ENCODE assay signal across 25 cellular contexts in genomic region chr1:161932668-161933067, GRCh38.
DNase-seq lines count a peak whose midpoint lies in the region; ATAC-seq and TF ChIP-seq lines count a peak whose summit lies in the region.
"Had no signal": no experiment of that assay in that cellular context is flagged by ENCODE, and none has a peak within 500 bp of the region (broad histone marks: within the 10 kb centered on the region; RNA-seq: fewer than 3 reads in every experiment).

No MANE protein-coding gene starts in this region.

- H3K27me3 Mint-ChIP-seq in CD8-positive, alpha-beta memory T cell = no peaks in the 10 kb centered on the region
- no peaks in the 10 kb centered on the region for H3K27me3 Mint-ChIP-seq in activated CD8-positive, alpha-beta T cell treated with anti-CD3 and anti-CD28 coated beads, Interleukin-2, amount 10 ng/mL, durations not matched to agents 7 days and 5 days (ENCODE audit: low read depth)
- no peaks in the 10 kb centered on the region for H3K27me3 Mint-ChIP-seq in activated T-helper 17 cell treated with anti-CD3 and anti-CD28 coated beads, Interleukin-2, amount 50 U/mL, for 72 hours
- H3K27me3 Mint-ChIP-seq: activated CD4-positive, alpha-beta memory T cell treated with anti-CD3 and anti-CD28 coated beads, Interleukin-2, amount 10 ng/mL, durations not matched to agents 7 days and 5 days; activated naive CD8-positive, alpha-beta T cell treated with anti-CD3 and anti-CD28 coated beads, Interleukin-2, amount 10 ng/mL, durations not matched to agents 7 days and 5 days; stimulated activated memory B cell treated with anti-CD40 and anti-IgM and Interleukin-4, amounts not matched to agents 10 μg/mL and 1 μg/mL and 100 μg/mL, for 72 hours had no signal

- no peak overlapping the region for H3K4me3 Mint-ChIP-seq in CD8-positive, alpha-beta memory T cell
- H3K4me3 Mint-ChIP-seq in activated CD8-positive, alpha-beta T cell treated with anti-CD3 and anti-CD28 coated beads, Interleukin-2, amount 10 ng/mL, durations not matched to agents 7 days and 5 days = no peak overlapping the region
- H3K4me3 Mint-ChIP-seq in activated T-helper 17 cell treated with anti-CD3 and anti-CD28 coated beads, Interleukin-2, amount 50 U/mL, for 72 hours = no peak overlapping the region
- H3K4me3 Mint-ChIP-seq: activated CD4-positive, alpha-beta memory T cell treated with anti-CD3 and anti-CD28 coated beads, Interleukin-2, amount 10 ng/mL, durations not matched to agents 7 days and 5 days; activated naive CD8-positive, alpha-beta T cell treated with anti-CD3 and anti-CD28 coated beads, Interleukin-2, amount 10 ng/mL, durations not matched to agents 7 days and 5 days; natural killer cell; stimulated activated memory B cell treated with anti-CD40 and anti-IgM and Interleukin-4, amounts not matched to agents 10 μg/mL and 1 μg/mL and 100 μg/mL, for 72 hours; WTC11 had no signal

- H3K27ac ChIP-seq in CD8-positive, alpha-beta memory T cell (ENCODE audit: low read depth, low read length) = no peak overlapping the region
- no peak overlapping the region for H3K27ac ChIP-seq in heart right ventricle
- H3K27ac ChIP-seq in sigmoid colon = no peak overlapping the region
- H3K27ac ChIP-seq: brain microvascular endothelial cell, foreskin keratinocyte, pancreas, Peyer's patch, SK-N-MC, thoracic aorta had no signal

- peak overlapping the region in 6 of 8 donors; percentile 2 to 52 (median 46) for H3K27ac Mint-ChIP-seq in CD8-positive, alpha-beta memory T cell
- peak overlapping the region; percentile 17 for H3K27ac Mint-ChIP-seq in activated CD8-positive, alpha-beta T cell treated with anti-CD3 and anti-CD28 coated beads, Interleukin-2, amount 10 ng/mL, durations not matched to agents 7 days and 5 days
- no peak overlapping the region for H3K27ac Mint-ChIP-seq in activated T-helper 17 cell treated with anti-CD3 and anti-CD28 coated beads, Interleukin-2, amount 50 U/mL, for 72 hours
- H3K27ac Mint-ChIP-seq: activated CD4-positive, alpha-beta memory T cell treated with anti-CD3 and anti-CD28 coated beads, Interleukin-2, amount 10 ng/mL, durations not matched to agents 7 days and 5 days; natural killer cell; stimulated activated memory B cell treated with anti-CD40 and anti-IgM and Interleukin-4, amounts not matched to agents 10 μg/mL and 1 μg/mL and 100 μg/mL, for 72 hours; WTC11 had no signal

- TF ChIP-seq EP300 in sigmoid colon (IDR thresholded peaks at IDR 0.05) = no peak

- 63 to 67% methylated on average over 2 of the region's 2 CpGs for WGBS in heart right ventricle, 2 donors
- 82 to 85% methylated on average over 2 of the region's 2 CpGs for WGBS in sigmoid colon, 2 donors

- intact Hi-C loops in heart right ventricle (cut with DNase I) (no loop called here), sigmoid colon (cut with DNase I) (no loop called here)

- no peaks in the 10 kb centered on the region for H3K36me3 ChIP-seq in CD8-positive, alpha-beta memory T cell (ENCODE audit: insufficient read depth, low read length)
- peaks cover 0 to 12% (median 0%) of the 10 kb centered on the region in 9 donors for H3K36me3 ChIP-seq in heart right ventricle
- no peaks in the 10 kb centered on the region for H3K36me3 ChIP-seq in sigmoid colon
- no peaks in the 10 kb centered on the region for H3K36me3 ChIP-seq in H7 (replicated peaks; ENCODE audit: control insufficient read depth, insufficient read depth, low read length)
- H3K36me3 ChIP-seq: brain microvascular endothelial cell, Peyer's patch, thoracic aorta had no signal

- ATAC-seq in activated CD8-positive, alpha-beta T cell treated with anti-CD3 and anti-CD28 coated beads, Interleukin-2, amount 10 ng/mL, durations not matched to agents 7 days and 5 days = no peak
- ATAC-seq in heart right ventricle = peak in 6 of 8 donors; percentile 25 to 47 (median 40)
- ATAC-seq in activated T-helper 17 cell treated with anti-CD3 and anti-CD28 coated beads, Interleukin-2, amount 50 U/mL, for 72 hours (replicated peaks) = no peak
- ATAC-seq: foreskin keratinocyte; natural killer cell; stimulated activated memory B cell treated with anti-CD40 and anti-IgM and Interleukin-4, amounts not matched to agents 10 μg/mL and 1 μg/mL and 100 μg/mL, for 72 hours; WTC11 had no signal

- no peaks in the 10 kb centered on the region for H3K27me3 ChIP-seq in CD8-positive, alpha-beta memory T cell (ENCODE audit: insufficient read depth, low read length, poor library complexity, severe bottlenecking)
- H3K27me3 ChIP-seq in heart right ventricle = no peaks in the 10 kb centered on the region
- no peaks in the 10 kb centered on the region for H3K27me3 ChIP-seq in sigmoid colon
- no peaks in the 10 kb centered on the region for H3K27me3 ChIP-seq in H7 (ENCODE audit: control insufficient read depth, insufficient read depth, low read length)
- H3K27me3 ChIP-seq: brain microvascular endothelial cell, foreskin keratinocyte, pancreas, Peyer's patch had no signal

- POLR2A ChIA-PET in CD8-positive, alpha-beta memory T cell (lab: Charles Lee) = no interaction called here
- POLR2A ChIA-PET in activated CD8-positive, alpha-beta T cell treated with anti-CD3 and anti-CD28 coated beads, Interleukin-2, amount 10 ng/mL, durations not matched to agents 7 days and 5 days (lab: Charles Lee) = no interaction called here

- H3K9me3 ChIP-seq in CD8-positive, alpha-beta memory T cell (ENCODE audit: low read length) = no peaks in the 10 kb centered on the region
- H3K9me3 ChIP-seq in heart right ventricle (no peaks in the 10 kb centered on the region), sigmoid colon (no peaks in the 10 kb centered on the region)
- H3K9me3 ChIP-seq: Caco-2, pancreas, Peyer's patch, thoracic aorta had no signal

- no peak for DNase-seq in CD8-positive, alpha-beta memory T cell
- no peak for DNase-seq in activated CD8-positive, alpha-beta T cell treated with anti-CD3 and anti-CD28 coated beads, Interleukin-2, amount 10 ng/mL, durations not matched to agents 7 days and 5 days
- DNase-seq in heart right ventricle (peak; percentile 9 to 12), sigmoid colon (peak; percentile 59), NCI-H1436 treated with DMSO at 0.1 percent for 48 hours (lab: John Stamatoyannopoulos, UW) (no peak), H7 (no peak)
- DNase-seq: activated CD4-positive, alpha-beta memory T cell treated with anti-CD3 and anti-CD28 coated beads, Interleukin-2, amount 10 ng/mL, durations not matched to agents 7 days and 5 days; activated naive CD8-positive, alpha-beta T cell treated with anti-CD3 and anti-CD28 coated beads, Interleukin-2, amount 10 ng/mL, durations not matched to agents 7 days and 5 days; activated T-cell treated with anti-CD3 and anti-CD28 coated beads, Interleukin-2, amount 50 U/mL, for 1 hour; brain microvascular endothelial cell; Caco-2; foreskin keratinocyte; Karpas-422; kidney; mesendoderm; natural killer cell; NCI-H1092; NCI-H2081; pancreas had no signal

- H3K4me3 ChIP-seq in CD8-positive, alpha-beta memory T cell (ENCODE audit: low read length) = no peak overlapping the region
- H3K4me3 ChIP-seq in heart right ventricle (no peak overlapping the region), sigmoid colon (no peak overlapping the region), H7 (ENCODE audit: insufficient read depth, low read depth, low read length) (no peak overlapping the region)
- H3K4me3 ChIP-seq: pancreas, Peyer's patch, SK-N-MC, thoracic aorta had no signal

- H3K4me1 ChIP-seq in CD8-positive, alpha-beta memory T cell (ENCODE audit: insufficient read depth, low read length) = peaks cover 46% of the 10 kb centered on the region
- peaks cover 0 to 46% (median 0%) of the 10 kb centered on the region in 9 donors for H3K4me1 ChIP-seq in heart right ventricle
- peaks cover 0 to 32% (median 17%) of the 10 kb centered on the region in 4 donors for H3K4me1 ChIP-seq in sigmoid colon
- H3K4me1 ChIP-seq: Caco-2, foreskin keratinocyte, pancreas, Peyer's patch had no signal

- H3K4me1 Mint-ChIP-seq in CD8-positive, alpha-beta memory T cell = peaks cover 38 to 49% (median 38%) of the 10 kb centered on the region in 3 donors
- H3K4me1 Mint-ChIP-seq in activated CD8-positive, alpha-beta T cell treated with anti-CD3 and anti-CD28 coated beads, Interleukin-2, amount 10 ng/mL, durations not matched to agents 7 days and 5 days (ENCODE audit: low read depth) = peaks cover 30% of the 10 kb centered on the region
- peaks cover 25% of the 10 kb centered on the region for H3K4me1 Mint-ChIP-seq in activated T-helper 17 cell treated with anti-CD3 and anti-CD28 coated beads, Interleukin-2, amount 50 U/mL, for 72 hours
- H3K4me1 Mint-ChIP-seq: WTC11 had no signal

- CTCF ChIA-PET in CD8-positive, alpha-beta memory T cell (lab: Charles Lee) = no interaction called here
- CTCF ChIA-PET in activated CD8-positive, alpha-beta T cell treated with anti-CD3 and anti-CD28 coated beads, Interleukin-2, amount 10 ng/mL, durations not matched to agents 7 days and 5 days (lab: Charles Lee) = interaction anchor here (1.1 to 1.2 kb wide), 2 partner anchors 74 to 140 kb away, joined by 3 to 5 read pairs; no protein-coding TSS in a partner anchor

- TF ChIP-seq POLR2A in sigmoid colon (IDR thresholded peaks at IDR 0.05) = no peak

- no peaks in the 10 kb centered on the region for H3K9me3 Mint-ChIP-seq in CD8-positive, alpha-beta memory T cell
- H3K9me3 Mint-ChIP-seq in activated CD8-positive, alpha-beta T cell treated with anti-CD3 and anti-CD28 coated beads, Interleukin-2, amount 10 ng/mL, durations not matched to agents 7 days and 5 days (ENCODE audit: insufficient read depth) = no peaks in the 10 kb centered on the region
- H3K9me3 Mint-ChIP-seq in activated T-helper 17 cell treated with anti-CD3 and anti-CD28 coated beads, Interleukin-2, amount 50 U/mL, for 72 hours = no peaks in the 10 kb centered on the region
- H3K9me3 Mint-ChIP-seq: activated CD4-positive, alpha-beta memory T cell treated with anti-CD3 and anti-CD28 coated beads, Interleukin-2, amount 10 ng/mL, durations not matched to agents 7 days and 5 days; activated naive CD8-positive, alpha-beta T cell treated with anti-CD3 and anti-CD28 coated beads, Interleukin-2, amount 10 ng/mL, durations not matched to agents 7 days and 5 days; natural killer cell; stimulated activated memory B cell treated with anti-CD40 and anti-IgM and Interleukin-4, amounts not matched to agents 10 μg/mL and 1 μg/mL and 100 μg/mL, for 72 hours; WTC11 had no signal

- H3K36me3 Mint-ChIP-seq in CD8-positive, alpha-beta memory T cell = peaks cover 5 to 16% (median 12%) of the 10 kb centered on the region in 3 donors
- H3K36me3 Mint-ChIP-seq in activated CD8-positive, alpha-beta T cell treated with anti-CD3 and anti-CD28 coated beads, Interleukin-2, amount 10 ng/mL, durations not matched to agents 7 days and 5 days (ENCODE audit: low read depth) = peaks cover 17% of the 10 kb centered on the region
- H3K36me3 Mint-ChIP-seq in activated T-helper 17 cell treated with anti-CD3 and anti-CD28 coated beads, Interleukin-2, amount 50 U/mL, for 72 hours (ENCODE audit: low read depth) = peaks cover 14% of the 10 kb centered on the region
- H3K36me3 Mint-ChIP-seq: natural killer cell, WTC11 had no signal

- TF ChIP-seq CTCF in heart right ventricle (IDR thresholded peaks at IDR 0.05) = no peak
- TF ChIP-seq CTCF in sigmoid colon (IDR thresholded peaks at IDR 0.05) = no peak

Comparison
In these comparisons a context has a peak if more than half of its experiments do, and no peak if none do; other contexts are left out.
1. DNase-seq: peak in heart right ventricle (2 of 2) and sigmoid colon (single experiment); none in CD8-positive, alpha-beta memory T cell (0 of 5), activated CD8-positive, alpha-beta T cell treated with anti-CD3 and anti-CD28 coated beads, Interleukin-2, amount 10 ng/mL, durations not matched to agents 7 days and 5 days (single experiment), NCI-H1436 treated with DMSO at 0.1 percent for 48 hours (single experiment) and H7 (single experiment).
2. ATAC-seq: peak in heart right ventricle (6 of 8); none in activated CD8-positive, alpha-beta T cell treated with anti-CD3 and anti-CD28 coated beads, Interleukin-2, amount 10 ng/mL, durations not matched to agents 7 days and 5 days (single experiment) and activated T-helper 17 cell treated with anti-CD3 and anti-CD28 coated beads, Interleukin-2, amount 50 U/mL, for 72 hours (single experiment).